11 cellular contexts compared by ENCODE assay signal in the genomic region with DNA sequence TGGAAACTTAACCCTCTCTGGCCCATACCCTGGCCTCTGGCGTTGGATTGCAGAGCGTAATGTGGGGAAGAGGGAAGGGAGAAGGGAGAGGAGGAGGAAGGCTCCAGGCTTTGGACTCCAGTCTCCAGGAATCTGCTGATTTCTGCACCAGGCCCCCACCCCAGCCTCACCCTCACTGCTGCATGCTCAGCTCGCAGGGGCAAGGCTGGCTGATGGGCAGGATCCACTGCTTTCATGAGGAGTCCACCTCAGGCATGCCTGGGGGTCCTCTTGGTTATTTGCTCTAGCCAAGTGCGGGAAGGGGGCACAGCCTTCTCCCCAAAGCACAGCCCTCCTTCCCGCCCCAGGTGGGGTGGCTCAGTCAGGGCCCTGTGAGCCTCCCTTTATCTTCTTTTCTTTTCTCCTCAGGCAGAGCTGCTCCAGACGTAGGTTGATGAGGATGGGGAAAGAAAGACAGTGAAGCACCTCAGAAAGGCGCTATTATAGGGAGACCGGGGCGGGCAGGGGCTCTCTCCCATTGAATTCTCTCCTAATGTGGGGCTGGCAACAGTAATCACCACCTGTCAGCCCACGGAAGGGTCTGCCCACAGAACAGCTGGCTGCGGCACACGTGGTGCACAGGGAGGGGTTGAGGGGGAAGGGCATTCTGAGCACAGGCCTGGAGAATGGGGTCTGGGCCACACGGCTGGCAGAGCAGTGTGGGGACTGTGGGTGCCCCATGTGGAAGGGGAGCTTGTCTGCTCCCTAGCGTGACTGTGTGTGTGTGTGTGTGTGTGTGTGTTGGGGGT. TPM values are rescaled to one million over a fixed set of nuclear protein-coding genes. Genes with fewer than 3 reads are reported as not detected.
A peak's percentile ranks its signal among the peaks of the same experiment; 100 is the strongest.
DNase-seq lines count a peak whose midpoint lies in the region; ATAC-seq and TF ChIP-seq lines count a peak whose summit lies in the region.
"Had no signal": no experiment of that assay in that cellular context is flagged by ENCODE, and none has a peak within 500 bp of the region (broad histone marks: within the 10 kb centered on the region; RNA-seq: fewer than 3 reads in every experiment).

No MANE protein-coding gene starts in this region.

- no peak overlapping the region for H2AFZ ChIP-seq in H9 (ENCODE audit: low read length)

- no peak overlapping the region for H3K27ac ChIP-seq in H9 (ENCODE audit: insufficient read length, low read depth, low read length)
- H3K27ac ChIP-seq in SJCRH30, result peak overlapping the region; percentile 84
- peak overlapping the region; percentile 60 to 85 (median 82) for H3K27ac ChIP-seq in gastroesophageal sphincter
- peak overlapping the region; percentile 71 for H3K27ac ChIP-seq in skeletal muscle tissue (ENCODE audit: low read depth, low read length)

- H2BK12ac ChIP-seq in H9 (ENCODE audit: insufficient read length, low read depth, low read length), result no peak overlapping the region

- H3K4me3 Mint-ChIP-seq in H9, result no peak overlapping the region; a peak in 1 of 5 replicates
- H3K4me3 Mint-ChIP-seq in activated CD8-positive, alpha-beta T cell treated with anti-CD3 and anti-CD28 coated beads, Interleukin-2, amount 10 ng/mL, durations not matched to agents 7 days and 5 days, result no peak overlapping the region

- TF ChIP-seq CTCF in H9 (conservative IDR thresholded peaks at IDR 0.05) (no peak), gastroesophageal sphincter (IDR thresholded peaks at IDR 0.05) (no peak)

- no peaks in the 10 kb centered on the region for H3K27me3 ChIP-seq in H9 (ENCODE audit: insufficient read depth, low read length)
- no peaks in the 10 kb centered on the region for H3K27me3 ChIP-seq in SJCRH30
- H3K27me3 ChIP-seq in gastroesophageal sphincter, result no peaks in the 10 kb centered on the region
- no peaks in the 10 kb centered on the region for H3K27me3 ChIP-seq in skeletal muscle tissue (ENCODE audit: control insufficient read depth in 3 of 3, insufficient read depth in 3 of 3, low read length in 3 of 3)

- no peak overlapping the region for H3T11ph ChIP-seq in H9 (ENCODE audit: low read length)

- no peak overlapping the region for H4K91ac ChIP-seq in H9 (ENCODE audit: insufficient read length, low read depth, low read length)

- H3K9ac ChIP-seq in H9 (ENCODE audit: extremely low read depth, insufficient read length, low read length) (no peak overlapping the region), skeletal muscle tissue (ENCODE audit: low read depth in 1 of 3, low read length in 3 of 3) (peak overlapping the region; percentile 70 to 73 (median 71))

- H3K18ac ChIP-seq in H9 (ENCODE audit: insufficient read length, low read depth, low read length), result no peak overlapping the region

- H3K4me3 ChIP-seq in SJCRH30 (peak overlapping the region; percentile 38), gastroesophageal sphincter (peak overlapping the region; percentile 29 to 51), skeletal muscle tissue (ENCODE audit: low read length in 3 of 3) (peak overlapping the region; percentile 54 to 73 (median 69))

- no CpG with 5 or more reads among the region's 14 CpGs for WGBS in H9 (ENCODE audit: extremely low coverage, insufficient read length, low lambda C conversion rate)
- WGBS in gastroesophageal sphincter (ENCODE audit: low coverage in 1 of 2), 2 donors, result 10% methylated on average over 2 of the region's 14 CpGs; no CpG with 5 or more reads in 1 of the 2 donors

- no peak overlapping the region for H3K23ac ChIP-seq in H9 (ENCODE audit: insufficient read length, low read depth, low read length)

- no peaks in the 10 kb centered on the region for H4K20me1 ChIP-seq in H9 (ENCODE audit: control insufficient read depth, insufficient read depth, insufficient read length)

- peaks cover 6% of the 10 kb centered on the region for H3K79me1 ChIP-seq in H9 (ENCODE audit: insufficient read depth, low read depth, low read length, poor library complexity, severe bottlenecking)

- peaks cover 30 to 32% of the 10 kb centered on the region in 2 experiments for H3K9me3 Mint-ChIP-seq in H9
- H3K9me3 Mint-ChIP-seq in activated CD8-positive, alpha-beta T cell treated with anti-CD3 and anti-CD28 coated beads, Interleukin-2, amount 10 ng/mL, durations not matched to agents 7 days and 5 days (ENCODE audit: insufficient read depth), result no peaks in the 10 kb centered on the region

- H3K27ac Mint-ChIP-seq in H9, result peak overlapping the region; percentile 32 to 85 (median 58); a peak in 4 of 7 replicates
- no peak overlapping the region for H3K27ac Mint-ChIP-seq in activated CD8-positive, alpha-beta T cell treated with anti-CD3 and anti-CD28 coated beads, Interleukin-2, amount 10 ng/mL, durations not matched to agents 7 days and 5 days

- H3K27me3 Mint-ChIP-seq in H9 (ENCODE audit: low read depth), result peaks cover 6% of the 10 kb centered on the region
- H3K27me3 Mint-ChIP-seq in activated CD8-positive, alpha-beta T cell treated with anti-CD3 and anti-CD28 coated beads, Interleukin-2, amount 10 ng/mL, durations not matched to agents 7 days and 5 days (ENCODE audit: low read depth), result no peaks in the 10 kb centered on the region

- peaks cover 54 to 56% of the 10 kb centered on the region in 2 experiments for H3K4me1 Mint-ChIP-seq in H9
- H3K4me1 Mint-ChIP-seq in activated CD8-positive, alpha-beta T cell treated with anti-CD3 and anti-CD28 coated beads, Interleukin-2, amount 10 ng/mL, durations not matched to agents 7 days and 5 days (ENCODE audit: low read depth), result peaks cover 13% of the 10 kb centered on the region

- H2BK5ac ChIP-seq in H9 (ENCODE audit: insufficient read length, low read length), result no peak overlapping the region

- H3K36me3 Mint-ChIP-seq in H9 (ENCODE audit: insufficient read depth in 1 of 3, low read depth in 3 of 3), result peaks cover 52 to 74% (median 73%) of the 10 kb centered on the region in 3 experiments
- peaks cover 3% of the 10 kb centered on the region for H3K36me3 Mint-ChIP-seq in activated CD8-positive, alpha-beta T cell treated with anti-CD3 and anti-CD28 coated beads, Interleukin-2, amount 10 ng/mL, durations not matched to agents 7 days and 5 days (ENCODE audit: low read depth)

- TF ChIP-seq EP300 in gastroesophageal sphincter (IDR thresholded peaks at IDR 0.05), result no peak

- no peak for DNase-seq in H9
- DNase-seq in SJCRH30, result peak; percentile 88 to 93
- no peak for DNase-seq in activated CD8-positive, alpha-beta T cell treated with anti-CD3 and anti-CD28 coated beads, Interleukin-2, amount 10 ng/mL, durations not matched to agents 7 days and 5 days
- DNase-seq: activated gamma-delta T cell treated with Interleukin-2 at 50 U/mL for 16 hours, DMS153, NCI-H748 treated with DMSO at 0.1 percent for 48 hours had no signal

- H3K23me2 ChIP-seq in H9 (ENCODE audit: insufficient read length, low read depth, low read length, poor library complexity, severe bottlenecking), result peaks cover 10% of the 10 kb centered on the region

- H4K5ac ChIP-seq in H9 (ENCODE audit: insufficient read length, low read depth, low read length), result no peak overlapping the region

- no peak overlapping the region for H3K56ac ChIP-seq in H9 (ENCODE audit: insufficient read length, low read depth, low read length)

- no peaks in the 10 kb centered on the region for H3K36me3 ChIP-seq in SJCRH30
- peaks cover 0 to 8% of the 10 kb centered on the region in 2 donors for H3K36me3 ChIP-seq in gastroesophageal sphincter
- H3K36me3 ChIP-seq in skeletal muscle tissue (ENCODE audit: control insufficient read depth in 3 of 3, insufficient read depth in 3 of 3, low read length in 3 of 3), result no peaks in the 10 kb centered on the region

- TF ChIP-seq POLR2A in gastroesophageal sphincter (IDR thresholded peaks at IDR 0.05), result no peak

- no peak overlapping the region for H3K4me2 ChIP-seq in H9 (ENCODE audit: insufficient read depth, insufficient read length, low read length)

- no peak overlapping the region for H2BK120ac ChIP-seq in H9 (ENCODE audit: low read depth, low read length, poor library complexity, severe bottlenecking)

- H3K4me1 ChIP-seq in H9 (ENCODE audit: insufficient read depth, low read length), result peaks cover 10% of the 10 kb centered on the region; the same call in 1 of the 2 replicates
- H3K4me1 ChIP-seq in SJCRH30, result peaks cover 36% of the 10 kb centered on the region
- H3K4me1 ChIP-seq in gastroesophageal sphincter, result peaks cover 0 to 72% (median 34%) of the 10 kb centered on the region in 3 donors
- peaks cover 50 to 55% (median 52%) of the 10 kb centered on the region in 3 donors for H3K4me1 ChIP-seq in skeletal muscle tissue (ENCODE audit: control insufficient read depth in 3 of 3, insufficient read depth in 3 of 3, low read length in 3 of 3)

- CTCF ChIA-PET in activated CD8-positive, alpha-beta T cell treated with anti-CD3 and anti-CD28 coated beads, Interleukin-2, amount 10 ng/mL, durations not matched to agents 7 days and 5 days (lab: Charles Lee), result no interaction called here

- POLR2A ChIA-PET in activated CD8-positive, alpha-beta T cell treated with anti-CD3 and anti-CD28 coated beads, Interleukin-2, amount 10 ng/mL, durations not matched to agents 7 days and 5 days (lab: Charles Lee), result no interaction called here

- no peak for ATAC-seq in gastroesophageal sphincter
- ATAC-seq in GM21786 (IDR thresholded peaks at IDR 0.05; ENCODE audit: unreplicated experiment), result no peak
- ATAC-seq in activated CD8-positive, alpha-beta T cell treated with anti-CD3 and anti-CD28 coated beads, Interleukin-2, amount 10 ng/mL, durations not matched to agents 7 days and 5 days, result no peak
- ATAC-seq in HG02840 (IDR thresholded peaks at IDR 0.05; ENCODE audit: low FRiP score, unreplicated experiment), result no peak
- ATAC-seq in GM19463 (IDR thresholded peaks at IDR 0.05; ENCODE audit: unreplicated experiment), result no peak

- no peak overlapping the region for H2BK20ac ChIP-seq in H9 (ENCODE audit: low read depth, low read length, poor library complexity, severe bottlenecking)

- H3K9me3 ChIP-seq in H9 (ENCODE audit: control insufficient read depth, low read depth, low read length), result peaks cover 7% of the 10 kb centered on the region
- no peaks in the 10 kb centered on the region for H3K9me3 ChIP-seq in SJCRH30 (replicated peaks)
- no peaks in the 10 kb centered on the region for H3K9me3 ChIP-seq in gastroesophageal sphincter
- H3K9me3 ChIP-seq in skeletal muscle tissue (ENCODE audit: control insufficient read depth in 3 of 3, low read length in 3 of 3), result no peaks in the 10 kb centered on the region

- no peak overlapping the region for H2AK5ac ChIP-seq in H9 (ENCODE audit: insufficient read length, low read length)

- H3K4ac ChIP-seq in H9 (ENCODE audit: low read depth, low read length), result no peak overlapping the region

- peak overlapping the region; percentile 39; the same call in 1 of the 2 replicates for H3K14ac ChIP-seq in H9 (ENCODE audit: insufficient read depth, low read length)

- H4K8ac ChIP-seq in H9 (replicated peaks; ENCODE audit: insufficient read length, low read depth, low read length), result no peak overlapping the region

- H3K79me2 ChIP-seq in H9 (ENCODE audit: insufficient read depth, low read length), result peaks cover 6% of the 10 kb centered on the region; the same call in 1 of the 2 replicates

- no peak overlapping the region for H2BK15ac ChIP-seq in H9 (ENCODE audit: low read depth, low read length)

RNA-seq across cellular contexts. Expression of a gene that starts 3.9 kb away (rescaled TPM):
- 171 and 176 TPM in 2 replicates for total RNA-seq in H9 (2021)
- total RNA-seq in SJCRH30 (2014; rRNA removed; shearing (Covaris generic)), result 96.5 and 104 TPM in 2 replicates
- total RNA-seq in gastroesophageal sphincter, result 100 to 1,000 TPM in 1 of 4 donors, 10 to 100 TPM in 3; 62.4 to 155 (median 65.5) TPM
- total RNA-seq in skeletal muscle tissue, result 86.1 TPM
- total RNA-seq in activated CD8-positive, alpha-beta T cell treated with anti-CD3 and anti-CD28 coated beads, Interleukin-2, amount 10 ng/mL, durations not matched to agents 7 days and 5 days, result under 1 TPM; 0.42 to 0.78 TPM

RNA-seq across cellular contexts. Expression of a gene that starts 54.0 kb away (rescaled TPM):
- total RNA-seq in H9 (2021) (65.7 and 68.1 TPM in 2 replicates), gastroesophageal sphincter (10 to 100 TPM; 64.8 to 92.3 (median 76.9) TPM), skeletal muscle tissue (28.2 TPM)
- total RNA-seq in SJCRH30 (2014; rRNA removed; shearing (Covaris generic)), result 55.6 and 56.3 TPM in 2 replicates
- 10 to 100 TPM; 89.3 to 92.7 TPM for total RNA-seq in activated CD8-positive, alpha-beta T cell treated with anti-CD3 and anti-CD28 coated beads, Interleukin-2, amount 10 ng/mL, durations not matched to agents 7 days and 5 days

Comparison
In these comparisons a context has a peak if more than half of its experiments do, and no peak if none do; other contexts are left out.
1. DNase-seq: peak in SJCRH30 (2 of 2); none in H9 (single experiment) and activated CD8-positive, alpha-beta T cell treated with anti-CD3 and anti-CD28 coated beads, Interleukin-2, amount 10 ng/mL, durations not matched to agents 7 days and 5 days (single experiment).
2. RNA of a gene that starts 3.9 kb away (total RNA-seq): 171 to 176 TPM in H9, 96.5 to 104 TPM in SJCRH30, 86.1 TPM in skeletal muscle tissue (single experiment) and 62.4 to 155 TPM in gastroesophageal sphincter; 0.42 to 0.78 TPM in activated CD8-positive, alpha-beta T cell treated with anti-CD3 and anti-CD28 coated beads, Interleukin-2, amount 10 ng/mL, durations not matched to agents 7 days and 5 days; every median in the first group is over 10 times any median in the second.
3. Peak in every context shown above with its lines, with median percentiles within 50 percentile points of each other: H3K4me3 ChIP-seq.